ENCODE assay signal across 7 cellular contexts in the genomic region with DNA sequence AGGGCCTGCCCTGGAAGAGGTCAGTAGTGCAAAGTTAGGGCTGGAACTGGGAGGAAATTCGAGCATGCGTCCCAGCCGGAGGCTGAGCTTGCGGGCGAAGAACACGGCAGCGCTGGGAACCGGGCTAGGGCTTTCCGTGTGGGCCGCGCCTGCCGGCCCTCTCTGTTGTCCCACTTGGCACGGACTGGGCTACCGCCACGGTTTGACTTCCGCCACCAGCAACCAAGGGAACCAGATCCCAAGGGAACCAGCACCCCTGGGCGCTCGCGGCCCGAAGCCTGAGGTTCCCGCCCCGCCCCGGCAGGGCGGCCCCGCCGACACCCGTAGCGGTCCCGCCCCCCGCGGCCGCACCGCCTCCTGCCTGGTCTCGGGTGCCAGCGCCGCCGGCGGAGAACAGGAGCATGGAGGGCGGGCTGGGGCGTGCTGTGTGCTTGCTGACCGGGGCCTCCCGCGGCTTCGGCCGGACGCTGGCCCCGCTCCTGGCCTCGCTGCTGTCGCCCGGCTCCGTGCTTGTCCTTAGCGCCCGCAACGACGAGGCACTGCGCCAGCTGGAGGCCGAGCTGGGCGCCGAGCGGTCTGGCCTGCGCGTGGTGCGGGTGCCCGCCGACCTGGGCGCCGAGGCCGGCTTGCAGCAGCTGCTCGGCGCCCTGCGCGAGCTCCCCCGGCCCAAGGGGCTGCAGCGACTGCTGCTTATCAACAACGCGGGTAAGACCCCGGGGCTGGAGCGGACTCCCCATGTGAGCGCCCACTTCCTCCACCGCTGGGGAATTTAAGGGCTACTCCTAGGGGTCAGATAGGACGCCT.
DNase-seq lines count a peak whose midpoint lies in the region; ATAC-seq lines count a peak whose summit lies in the region.

TSS of gene SPR (plus strand) at position 377 of the 804 bp plus-strand sequence. CDS start at position 402, 25 bp downstream.

- ATAC-seq in GM18498 (IDR thresholded peaks at IDR 0.05; ENCODE audit: unreplicated experiment): peak; percentile 95
- ATAC-seq in HG02642 (IDR thresholded peaks at IDR 0.05; ENCODE audit: poor library complexity, unreplicated experiment): peak; percentile 94

- H3K9me3 ChIP-seq in iPS-18c (ENCODE audit: control insufficient read depth, insufficient read depth, low read length): no peaks in the 10 kb centered on the region

- in situ Hi-C loops in T47D (cut with HindIII; ENCODE audit: low pct_unique_long_range_greater_than_20kb, low sequenced_read_pairs): no loop called here

- peak; percentile 55 for DNase-seq in NCI-H1436 treated with DMSO at 0.1 percent for 48 hours (lab: John Stamatoyannopoulos, UW)
- DNase-seq in UCSD-AML1 (lab: John Stamatoyannopoulos, UW; ENCODE audit: unreplicated experiment): peak; percentile 80
- peak; percentile 42 to 83 for DNase-seq in T47D (ENCODE audit: low read depth in 1 of 2, low spot score in 1 of 2)
- no peak for DNase-seq in skeletal muscle cell (ENCODE audit: low read depth)

- H3K4me3 ChIP-seq in iPS-18c (ENCODE audit: insufficient read depth, low read depth, low read length): peak within 1 kb of the TSS; percentile 73
- H3K4me3 ChIP-seq in skeletal muscle cell (ENCODE audit: low read depth, low read length): peak within 1 kb of the TSS; percentile 66
